22 cellular contexts compared by ENCODE assay signal in genomic region chr5:107805819-107806218, GRCh38.
DNase-seq lines count a peak whose midpoint lies in the region; ATAC-seq, FAIRE-seq and TF ChIP-seq lines count a peak whose summit lies in the region.
"Had no signal": no experiment of that assay in that cellular context is flagged by ENCODE, and none has a peak within 500 bp of the region (broad histone marks: within the 10 kb centered on the region; RNA-seq: fewer than 3 reads in every experiment).

No MANE protein-coding gene starts in this region.

- DNase-seq in D721Med (ENCODE audit: insufficient read length, low spot score) (no peak), NCI-H1105 treated with DMSO at 0.1 percent for 48 hours (lab: John Stamatoyannopoulos, UW) (peak; percentile 84), NCI-H2227 treated with DMSO at 0.1 percent for 48 hours (lab: John Stamatoyannopoulos, UW) (peak; percentile 6), glutamatergic neuron (peak; percentile 39), NOMO-1 treated with dmso at 0.1 percent for 144 hours (lab: John Stamatoyannopoulos, UW; ENCODE audit: unreplicated experiment) (no peak), natural killer cell (no peak)
- DNase-seq: activated naive CD4-positive, alpha-beta T cell; activated T-cell treated with anti-CD3 and anti-CD28 coated beads, Interleukin-2, amount 50 U/mL, for 4 hours; GF-D8; HCEC 1CT; KG1; kidney glomerular epithelial cell; NCI-H510A; OCI-M1; Right ventricle myocardium superior; spleen; stimulated activated CD4-positive, alpha-beta T cell treated with anti-CD3 and anti-CD28 coated beads, Interleukin-4, amount 100 ng/mL, for 1 hour; stimulated activated naive CD8-positive, alpha-beta T cell treated with anti-CD3 and anti-CD28 coated beads, Interleukin-15, Interleukin-2, amounts not matched to agents 100 U/mL and 50 U/mL, for 24 hours; thyroid gland had no signal

- H3K4me1 Mint-ChIP-seq in glutamatergic neuron (ENCODE audit: low read depth, unreplicated experiment) (peaks cover 18% of the 10 kb centered on the region), natural killer cell (no peaks in the 10 kb centered on the region)

- H3K36me3 Mint-ChIP-seq in glutamatergic neuron (ENCODE audit: unreplicated experiment) (no peaks in the 10 kb centered on the region), natural killer cell (no peaks in the 10 kb centered on the region)

- peaks cover 9% of the 10 kb centered on the region for H3K9me3 Mint-ChIP-seq in glutamatergic neuron (ENCODE audit: unreplicated experiment)
- no peaks in the 10 kb centered on the region for H3K9me3 Mint-ChIP-seq in natural killer cell
- H3K9me3 Mint-ChIP-seq: activated T-cell treated with anti-CD3 and anti-CD28 coated beads, Interleukin-2, amount 50 U/mL, for 4 hours had no signal

- H3K27me3 Mint-ChIP-seq in glutamatergic neuron (ENCODE audit: unreplicated experiment) = no peaks in the 10 kb centered on the region
- no peaks in the 10 kb centered on the region for H3K27me3 Mint-ChIP-seq in natural killer cell (ENCODE audit: low read depth in 2 of 2)

- intact Hi-C loops in natural killer cell (cut with micrococcal nuclease) = no loop called here

- peak; percentile 88 for FAIRE-seq in D721Med (lab: Jason Lieb, UNC)
- FAIRE-seq: bronchial epithelial cell had no signal

- H3K4me3 Mint-ChIP-seq in glutamatergic neuron (ENCODE audit: unreplicated experiment) (no peak overlapping the region), natural killer cell (no peak overlapping the region)
- H3K4me3 Mint-ChIP-seq: activated T-cell treated with anti-CD3 and anti-CD28 coated beads, Interleukin-2, amount 50 U/mL, for 4 hours had no signal

- no peak for TF ChIP-seq CTCF in D721Med (IDR thresholded peaks at IDR 0.05; ENCODE audit: insufficient read depth, missing control alignments)
- TF ChIP-seq CTCF in glutamatergic neuron (IDR thresholded peaks at IDR 0.05; ENCODE audit: partially characterized antibody, unreplicated experiment) = no peak
- TF ChIP-seq CTCF in natural killer cell (IDR thresholded peaks at IDR 0.05) = no peak

- no peak overlapping the region for H3K27ac Mint-ChIP-seq in glutamatergic neuron (ENCODE audit: unreplicated experiment)
- no peak overlapping the region for H3K27ac Mint-ChIP-seq in natural killer cell

- ATAC-seq in GM19397 (IDR thresholded peaks at IDR 0.05; ENCODE audit: unreplicated experiment) = no peak
- ATAC-seq in HG03432 (IDR thresholded peaks at IDR 0.05; ENCODE audit: unreplicated experiment) = no peak
- ATAC-seq in natural killer cell = no peak
- ATAC-seq: activated T-cell treated with anti-CD3 and anti-CD28 coated beads, Interleukin-2, amount 50 U/mL, for 4 hours; stimulated activated naive CD8-positive, alpha-beta T cell treated with anti-CD3 and anti-CD28 coated beads, Interleukin-15, Interleukin-2, amounts not matched to agents 100 U/mL and 50 U/mL, for 24 hours had no signal

Comparison
In these comparisons a context has a peak if more than half of its experiments do, and no peak if none do; other contexts are left out.
1. DNase-seq: peak in NCI-H1105 treated with DMSO at 0.1 percent for 48 hours (single experiment), NCI-H2227 treated with DMSO at 0.1 percent for 48 hours (single experiment) and glutamatergic neuron (single experiment); none in D721Med (single experiment), NOMO-1 treated with dmso at 0.1 percent for 144 hours (single experiment) and natural killer cell (single experiment).